ENCODE assay signal across 33 cellular contexts in the genomic region with DNA sequence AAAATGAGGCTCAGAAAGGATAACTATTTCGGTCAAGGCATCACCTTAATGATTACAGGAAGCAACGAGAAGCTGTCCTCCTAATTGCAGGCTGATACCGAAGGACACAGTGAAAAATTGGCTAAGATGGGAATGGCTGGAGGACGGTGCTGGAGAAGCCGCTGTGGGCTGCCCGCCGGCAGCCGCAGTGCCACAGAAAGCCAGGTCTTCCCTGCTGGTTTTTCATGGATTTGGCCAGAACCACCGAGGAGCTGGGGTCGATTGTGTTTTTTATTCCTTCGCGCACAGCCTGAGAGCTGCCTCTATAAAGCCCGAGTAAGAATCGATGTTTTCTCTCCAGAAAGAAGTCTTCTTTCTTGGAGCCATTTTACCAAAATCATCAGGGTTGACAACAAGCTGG.
"Had no signal": no experiment of that assay in that cellular context is flagged by ENCODE, and none has a peak within 500 bp of the region (broad histone marks: within the 10 kb centered on the region; RNA-seq: fewer than 3 reads in every experiment).

No MANE protein-coding gene starts in this region.

- H3K4me1 ChIP-seq: adrenal gland, body of pancreas, breast epithelium had no signal

- H3K36me3 Mint-ChIP-seq: activated CD8-positive, alpha-beta memory T cell treated with anti-CD3 and anti-CD28 coated beads, Interleukin-2, amount 10 ng/mL, durations not matched to agents 7 days and 5 days; activated naive CD4-positive, alpha-beta T cell treated with anti-CD3 and anti-CD28 coated beads, Interleukin-2, amount 50 U/mL, for 72 hours had no signal

- H3K27ac ChIP-seq: adrenal gland, body of pancreas, breast epithelium, PC-9, WERI-Rb-1 had no signal

- H3K4me3 ChIP-seq: adrenal gland, body of pancreas, breast epithelium, MG63, PC-9 had no signal

- H3K9me3 Mint-ChIP-seq: activated CD4-positive, alpha-beta memory T cell treated with anti-CD3 and anti-CD28 coated beads, Interleukin-2, amount 10 ng/mL, durations not matched to agents 7 days and 5 days; activated naive CD4-positive, alpha-beta T cell treated with anti-CD3 and anti-CD28 coated beads for 36 hours; activated naive CD4-positive, alpha-beta T cell treated with anti-CD3 and anti-CD28 coated beads, Interleukin-2, amount 50 U/mL, for 72 hours had no signal

- H3K27me3 ChIP-seq: body of pancreas had no signal

- H3K4me2 ChIP-seq: PC-9 had no signal

- H3K27me3 Mint-ChIP-seq: activated CD4-positive, alpha-beta memory T cell treated with anti-CD3 and anti-CD28 coated beads, Interleukin-2, amount 10 ng/mL, durations not matched to agents 7 days and 5 days had no signal

- ATAC-seq: activated CD8-positive, alpha-beta memory T cell treated with anti-CD3 and anti-CD28 coated beads, Interleukin-2, amount 10 ng/mL, durations not matched to agents 7 days and 5 days; activated naive CD4-positive, alpha-beta T cell treated with anti-CD3 and anti-CD28 coated beads, Interleukin-2, amount 50 U/mL, for 72 hours; body of pancreas had no signal

- H3K9me3 ChIP-seq: adrenal gland, body of pancreas, breast epithelium, MG63 had no signal

- H3K4me3 Mint-ChIP-seq: activated CD4-positive, alpha-beta memory T cell treated with anti-CD3 and anti-CD28 coated beads, Interleukin-2, amount 10 ng/mL, durations not matched to agents 7 days and 5 days; activated CD8-positive, alpha-beta memory T cell treated with anti-CD3 and anti-CD28 coated beads, Interleukin-2, amount 10 ng/mL, durations not matched to agents 7 days and 5 days; activated naive CD4-positive, alpha-beta T cell treated with anti-CD3 and anti-CD28 coated beads for 36 hours had no signal

- H3K4me1 Mint-ChIP-seq: activated CD4-positive, alpha-beta memory T cell treated with anti-CD3 and anti-CD28 coated beads, Interleukin-2, amount 10 ng/mL, durations not matched to agents 7 days and 5 days; activated CD8-positive, alpha-beta memory T cell treated with anti-CD3 and anti-CD28 coated beads, Interleukin-2, amount 10 ng/mL, durations not matched to agents 7 days and 5 days had no signal

- H3K36me3 ChIP-seq: adrenal gland, breast epithelium, MG63, WERI-Rb-1 had no signal

- DNase-seq: activated CD4-positive, alpha-beta memory T cell treated with anti-CD3 and anti-CD28 coated beads, Interleukin-2, amount 10 ng/mL, durations not matched to agents 7 days and 5 days; activated CD4-positive, alpha-beta T cell treated with anti-CD3 and anti-CD28 coated beads for 1 hour; activated CD4-positive, alpha-beta T cell treated with anti-CD3 and anti-CD28 coated beads for 48 hours; activated CD4-positive, CD25-positive, alpha-beta regulatory T cell; activated CD8-positive, alpha-beta memory T cell treated with anti-CD3 and anti-CD28 coated beads for 24 hours; activated CD8-positive, alpha-beta memory T cell treated with anti-CD3 and anti-CD28 coated beads, Interleukin-2, amount 10 ng/mL, durations not matched to agents 7 days and 5 days; activated CD8-positive, alpha-beta memory T cell treated with anti-CD3 and anti-CD28 coated beads, Interleukin-2, amount 50 U/mL, for 48 hours; activated gamma-delta T cell treated with Interleukin-2 at 50 U/mL for 16 hours; activated naive CD4-positive, alpha-beta T cell treated with anti-CD3 and anti-CD28 coated beads for 36 hours; activated T-cell treated with anti-CD3 and anti-CD28 coated beads, Interleukin-2, amount 50 U/mL, for 48 hours; adrenal gland; body of pancreas; caudate nucleus; Kasumi-1; KG1; MG63; MV-4-11; NCI-H1092; NCI-H1436 treated with DMSO at 0.1 percent for 48 hours; NCI-H1694 treated with DMSO at 0.1 percent for 48 hours; NCI-H2029; NCI-H2107; NCI-H2171; NCI-H510A; NCI-H526; NCI-H748 treated with DMSO at 0.1 percent for 48 hours; NK-92 treated with Interleukin-12 subunit alpha and Interleukin-12 subunit beta, amount 100 ng/mL, for 24 hours; PC-9; SW 1271; T1000; WERI-Rb-1 had no signal

- H3K27ac Mint-ChIP-seq: activated CD4-positive, alpha-beta memory T cell treated with anti-CD3 and anti-CD28 coated beads, Interleukin-2, amount 10 ng/mL, durations not matched to agents 7 days and 5 days; activated CD8-positive, alpha-beta memory T cell treated with anti-CD3 and anti-CD28 coated beads, Interleukin-2, amount 10 ng/mL, durations not matched to agents 7 days and 5 days; activated naive CD4-positive, alpha-beta T cell treated with anti-CD3 and anti-CD28 coated beads for 36 hours; activated naive CD4-positive, alpha-beta T cell treated with anti-CD3 and anti-CD28 coated beads, Interleukin-2, amount 50 U/mL, for 72 hours had no signal
